ENCODE assay signal across 11 cellular contexts in genomic region chr1:236465959-236466303, GRCh38. TPM values are rescaled to one million over a fixed set of nuclear protein-coding genes. Genes with fewer than 3 reads are reported as not detected.
DNase-seq lines count a peak whose midpoint lies in the region; ATAC-seq, FAIRE-seq and TF ChIP-seq lines count a peak whose summit lies in the region.
"Had no signal": no experiment of that assay in that cellular context is flagged by ENCODE, and none has a peak within 500 bp of the region (broad histone marks: within the 10 kb centered on the region; RNA-seq: fewer than 3 reads in every experiment).

No MANE protein-coding gene starts in this region.

- H3K9ac ChIP-seq in kidney (ENCODE audit: low read length in 2 of 2), result no peak overlapping the region

- no peak overlapping the region for H3K27ac ChIP-seq in kidney (ENCODE audit: low read depth in 2 of 2, low read length in 2 of 2)

- peaks cover 9 to 16% (median 10%) of the 10 kb centered on the region in 3 donors for H3K36me3 Mint-ChIP-seq in immature natural killer cell

- no peak for TF ChIP-seq CTCF in kidney (IDR thresholded peaks at IDR 0.05; ENCODE audit: borderline replicate concordance, extremely low read depth, insufficient read depth)

- intact Hi-C loops in kidney (cut with DNase I), result no loop called here

- H3K4me1 ChIP-seq in kidney (ENCODE audit: control insufficient read depth in 1 of 2, insufficient read depth in 1 of 2, low read depth in 1 of 2, low read length in 2 of 2), result no peaks in the 10 kb centered on the region

- H3K9me3 ChIP-seq in kidney (ENCODE audit: control insufficient read depth in 1 of 2, low read length in 2 of 2), result no peaks in the 10 kb centered on the region

- H3K9me3 Mint-ChIP-seq in immature natural killer cell, result no peaks in the 10 kb centered on the region
- H3K9me3 Mint-ChIP-seq: nephron progenitor cell had no signal

- peak; percentile 71 for ATAC-seq in GM18873 (IDR thresholded peaks at IDR 0.05; ENCODE audit: low FRiP score, unreplicated experiment)
- ATAC-seq in GM21576 (IDR thresholded peaks at IDR 0.05; ENCODE audit: unreplicated experiment), result peak; percentile 86
- peak; percentile 84 for ATAC-seq in HG03469 (IDR thresholded peaks at IDR 0.05; ENCODE audit: unreplicated experiment)

- H3K4me3 ChIP-seq in kidney (ENCODE audit: low read length in 2 of 2), result no peak overlapping the region

- in situ Hi-C loops in ACHN (cut with HindIII; ENCODE audit: low pct_ligation_motif_present, low pct_unique_long_range_greater_than_20kb, low sequenced_read_pairs), result no loop called here

- peak overlapping the region in 3 of 5 donors; percentile 10 to 52 (median 31) for H3K4me3 Mint-ChIP-seq in immature natural killer cell
- H3K4me3 Mint-ChIP-seq: nephron progenitor cell had no signal

- peaks cover 0 to 6% (median 4%) of the 10 kb centered on the region in 3 donors for H3K27me3 Mint-ChIP-seq in immature natural killer cell (ENCODE audit: low read depth in 3 of 3)

- H3K36me3 ChIP-seq in kidney (ENCODE audit: control insufficient read depth in 1 of 2, insufficient read depth in 2 of 2, low read length in 2 of 2), result no peaks in the 10 kb centered on the region

- H3K27ac Mint-ChIP-seq in immature natural killer cell, result peak overlapping the region in 1 of 6 donors; percentile 40

- DNase-seq in immature natural killer cell (no peak), kidney (no peak), NCI-H524 treated with DMSO at 0.1 percent for 48 hours (lab: John Stamatoyannopoulos, UW) (no peak), ACHN (no peak)
- DNase-seq: activated CD4-positive, alpha-beta T cell treated with anti-CD3 and anti-CD28 coated beads, Interleukin-2, amount 50 U/mL, for 4 hours; NCI-H2081 treated with DMSO at 0.1 percent for 48 hours; nephron progenitor cell had no signal

- no peak for FAIRE-seq in kidney (lab: Jason Lieb, UNC)
- FAIRE-seq: endothelial cell of umbilical vein had no signal

- peaks cover 16 to 20% of the 10 kb centered on the region in 2 donors for H3K4me1 Mint-ChIP-seq in immature natural killer cell

RNA-seq across cellular contexts. Expression of gene LGALS8, which starts 57.9 kb away (rescaled TPM):
- 10 to 100 TPM; 24.9 to 43.6 (median 26.6) TPM for polyA plus RNA-seq in immature natural killer cell
- 53.3 TPM for total RNA-seq in kidney
- polyA plus RNA-seq in kidney (ENCODE audit: insufficient read depth, low read depth, low replicate concordance), result 17.6 TPM
